In the genomic region with DNA sequence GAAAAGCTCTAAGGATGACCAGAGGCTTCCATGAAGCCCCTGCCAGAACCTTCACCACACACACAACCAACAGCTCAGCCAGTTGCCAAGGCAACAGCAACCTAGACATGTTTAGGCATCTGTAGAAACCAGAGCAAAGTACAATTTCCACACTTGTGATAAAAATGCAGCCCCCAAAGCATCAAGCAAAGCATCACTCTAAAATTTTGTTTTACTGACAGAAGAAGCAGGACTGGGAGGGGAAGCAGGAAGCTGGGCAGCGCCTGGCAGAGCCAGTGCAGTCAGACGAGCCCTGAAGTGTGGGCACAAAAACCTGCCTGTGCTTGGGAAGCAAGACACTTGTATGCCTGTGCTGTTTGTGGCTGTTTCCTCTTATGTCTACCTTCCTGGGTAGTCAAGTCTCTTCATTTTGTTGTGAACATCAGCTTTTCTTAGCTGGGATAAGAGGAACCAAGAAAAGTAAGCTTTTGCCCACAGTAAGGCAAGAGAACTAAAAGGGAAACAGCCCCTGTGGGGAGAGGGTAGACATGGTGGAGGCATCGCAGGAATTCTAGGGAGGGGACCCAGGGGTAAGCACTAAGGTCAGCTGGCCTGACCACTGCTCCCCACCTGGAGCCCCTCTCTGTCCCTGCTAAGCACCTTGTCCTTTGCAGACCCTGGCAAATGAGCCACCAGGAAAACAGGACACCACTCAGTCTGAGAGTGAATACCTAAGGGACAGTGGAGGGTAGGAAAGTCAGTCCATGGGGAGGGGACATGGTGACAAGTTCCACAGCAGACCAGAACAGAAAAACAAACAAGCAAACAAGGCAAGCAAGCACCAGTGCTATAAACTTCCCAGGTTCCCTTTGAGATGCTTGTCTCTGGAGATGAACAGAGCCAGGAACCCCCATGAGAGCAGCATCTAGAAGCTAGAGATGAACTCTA, we compare ENCODE assay signal across 8 cellular contexts. TPM values are rescaled to one million over a fixed set of nuclear protein-coding genes. Genes with fewer than 3 reads are reported as not detected.
DNase-seq lines count a peak whose midpoint lies in the region; ATAC-seq and TF ChIP-seq lines count a peak whose summit lies in the region.

No MANE protein-coding gene starts in this region.

- intact Hi-C loops in CD4-positive, alpha-beta T cell (cut with DNase I, micrococcal nuclease), result no loop called here
- intact Hi-C loops in dorsolateral prefrontal cortex (cut with DNase I), result no loop called here
- intact Hi-C loops in natural killer cell (cut with micrococcal nuclease), result no loop called here

- H3K27ac Mint-ChIP-seq in CD4-positive, alpha-beta T cell, result peak overlapping the region; percentile 63
- peak overlapping the region; percentile 8 to 61 for H3K27ac Mint-ChIP-seq in natural killer cell

- peaks cover 68% of the 10 kb centered on the region for H4K20me1 ChIP-seq in OCI-LY3 (ENCODE audit: insufficient read depth, low read length)

- no peaks in the 10 kb centered on the region for H3K9me3 ChIP-seq in CD4-positive, alpha-beta T cell (ENCODE audit: control insufficient read depth, low read length)
- H3K9me3 ChIP-seq in OCI-LY3 (ENCODE audit: insufficient read depth, low read length), result no peaks in the 10 kb centered on the region
- peaks cover 7% of the 10 kb centered on the region for H3K9me3 ChIP-seq in SJCRH30 (replicated peaks)

- H3K27me3 Mint-ChIP-seq in CD4-positive, alpha-beta T cell, result no peaks in the 10 kb centered on the region
- H3K27me3 Mint-ChIP-seq in natural killer cell (ENCODE audit: low read depth in 2 of 2), result no peaks in the 10 kb centered on the region

- POLR2A ChIA-PET in CD4-positive, alpha-beta T cell (lab: Charles Lee), result interaction anchor here (1.3 kb wide), 1 partner anchor 13 kb away, joined by 6 read pairs; a partner anchor contains a TSS

- no peaks in the 10 kb centered on the region for H3K36me3 Mint-ChIP-seq in CD4-positive, alpha-beta T cell (ENCODE audit: low read depth)
- H3K36me3 Mint-ChIP-seq in natural killer cell, result no peaks in the 10 kb centered on the region

- no peak for TF ChIP-seq CTCF in CD4-positive, alpha-beta T cell (IDR thresholded peaks at IDR 0.05)
- TF ChIP-seq CTCF in OCI-LY3 (IDR thresholded peaks at IDR 0.05; ENCODE audit: low read depth, low read length) (no peak), dorsolateral prefrontal cortex (IDR thresholded peaks at IDR 0.05 in 54 of 56, conservative IDR thresholded peaks at IDR 0.05 in 2 of 56; ENCODE audit: low read depth in 1 of 56, partially characterized antibody in 56 of 56) (no peak), natural killer cell (IDR thresholded peaks at IDR 0.05) (no peak)

- H3K4me1 Mint-ChIP-seq in CD4-positive, alpha-beta T cell (ENCODE audit: low read depth), result peaks cover 91% of the 10 kb centered on the region
- H3K4me1 Mint-ChIP-seq in natural killer cell, result peaks cover 73 to 75% of the 10 kb centered on the region in 2 donors

- no peak overlapping the region for H2AFZ ChIP-seq in OCI-LY3 (ENCODE audit: low read depth, low read length)

- no peak overlapping the region for H3K9ac ChIP-seq in OCI-LY3 (ENCODE audit: low read length)

- DNase-seq in CD4-positive, alpha-beta T cell, result no peak
- DNase-seq in dorsolateral prefrontal cortex (peak in 4 of 10 donors; percentile 28 to 55 (median 48)), natural killer cell (no peak), midbrain (lab: John Stamatoyannopoulos, UW) (no peak), SJCRH30 (no peak), DMS53 treated with DMSO at 0.1 percent for 48 hours (lab: John Stamatoyannopoulos, UW; ENCODE audit: unreplicated experiment) (no peak), inferior parietal cortex (ENCODE audit: extremely low spot score) (no peak)

- CTCF ChIA-PET in CD4-positive, alpha-beta T cell (lab: Charles Lee), result no interaction called here

- H3K36me3 ChIP-seq in OCI-LY3 (replicated peaks; ENCODE audit: low read depth, low read length), result no peaks in the 10 kb centered on the region
- H3K36me3 ChIP-seq in SJCRH30, result no peaks in the 10 kb centered on the region; the same call in 1 of the 2 replicates

- H3K4me3 ChIP-seq in OCI-LY3 (ENCODE audit: low read length) (peak overlapping the region; percentile 51), dorsolateral prefrontal cortex (no peak overlapping the region), SJCRH30 (no peak overlapping the region)

- H3K27ac ChIP-seq in CD4-positive, alpha-beta T cell (ENCODE audit: low read depth, low read length), result no peak overlapping the region
- H3K27ac ChIP-seq in OCI-LY3 (ENCODE audit: low read length), result peak overlapping the region; percentile 58
- peak overlapping the region in 58 of 59 donors; percentile 13 to 92 (median 76) for H3K27ac ChIP-seq in dorsolateral prefrontal cortex
- no peak overlapping the region for H3K27ac ChIP-seq in SJCRH30

- peak; percentile 48 for ATAC-seq in CD4-positive, alpha-beta T cell (ENCODE audit: poor library complexity)
- peak in 2 of 3 donors; percentile 29 to 51 for ATAC-seq in natural killer cell

- peaks cover 97% of the 10 kb centered on the region for H3K79me2 ChIP-seq in OCI-LY3 (ENCODE audit: low read length)

- no peaks in the 10 kb centered on the region for H3K27me3 ChIP-seq in CD4-positive, alpha-beta T cell (ENCODE audit: control insufficient read depth, insufficient read depth, low read length)
- H3K27me3 ChIP-seq in OCI-LY3 (ENCODE audit: low read depth, low read length) (no peaks in the 10 kb centered on the region), dorsolateral prefrontal cortex (no peaks in the 10 kb centered on the region), SJCRH30 (no peaks in the 10 kb centered on the region)

- H3K4me2 ChIP-seq in OCI-LY3 (ENCODE audit: low read length), result peak overlapping the region; percentile 67

- peak overlapping the region; percentile 5 for H3K4me3 Mint-ChIP-seq in CD4-positive, alpha-beta T cell
- H3K4me3 Mint-ChIP-seq in natural killer cell, result no peak overlapping the region

- H3K4me1 ChIP-seq in OCI-LY3 (ENCODE audit: low read length) (peaks cover 45% of the 10 kb centered on the region), SJCRH30 (peaks cover 40% of the 10 kb centered on the region)

- no peaks in the 10 kb centered on the region for H3K9me3 Mint-ChIP-seq in CD4-positive, alpha-beta T cell
- H3K9me3 Mint-ChIP-seq in natural killer cell, result no peaks in the 10 kb centered on the region

RNA-seq across cellular contexts. Expression of a gene that starts 13.4 kb away (rescaled TPM):
- total RNA-seq in CD4-positive, alpha-beta T cell, result 10 to 100 TPM; 23.3 to 25.5 TPM
- total RNA-seq in dorsolateral prefrontal cortex (10 to 100 TPM; 32.7 to 64.6 (median 48.1) TPM), natural killer cell (10 to 100 TPM; 37.1 to 48.5 (median 47.6) TPM)
- total RNA-seq in SJCRH30 (2014; rRNA removed; shearing (Covaris generic)), result 78.3 and 78.5 TPM in 2 replicates

Comparison
In these comparisons a context has a peak if more than half of its experiments do, and no peak if none do; other contexts are left out.
1. H3K27ac ChIP-seq: peak in OCI-LY3 (single experiment) and dorsolateral prefrontal cortex (58 of 59); none in CD4-positive, alpha-beta T cell (single experiment) and SJCRH30 (single experiment).